In the genomic region with DNA sequence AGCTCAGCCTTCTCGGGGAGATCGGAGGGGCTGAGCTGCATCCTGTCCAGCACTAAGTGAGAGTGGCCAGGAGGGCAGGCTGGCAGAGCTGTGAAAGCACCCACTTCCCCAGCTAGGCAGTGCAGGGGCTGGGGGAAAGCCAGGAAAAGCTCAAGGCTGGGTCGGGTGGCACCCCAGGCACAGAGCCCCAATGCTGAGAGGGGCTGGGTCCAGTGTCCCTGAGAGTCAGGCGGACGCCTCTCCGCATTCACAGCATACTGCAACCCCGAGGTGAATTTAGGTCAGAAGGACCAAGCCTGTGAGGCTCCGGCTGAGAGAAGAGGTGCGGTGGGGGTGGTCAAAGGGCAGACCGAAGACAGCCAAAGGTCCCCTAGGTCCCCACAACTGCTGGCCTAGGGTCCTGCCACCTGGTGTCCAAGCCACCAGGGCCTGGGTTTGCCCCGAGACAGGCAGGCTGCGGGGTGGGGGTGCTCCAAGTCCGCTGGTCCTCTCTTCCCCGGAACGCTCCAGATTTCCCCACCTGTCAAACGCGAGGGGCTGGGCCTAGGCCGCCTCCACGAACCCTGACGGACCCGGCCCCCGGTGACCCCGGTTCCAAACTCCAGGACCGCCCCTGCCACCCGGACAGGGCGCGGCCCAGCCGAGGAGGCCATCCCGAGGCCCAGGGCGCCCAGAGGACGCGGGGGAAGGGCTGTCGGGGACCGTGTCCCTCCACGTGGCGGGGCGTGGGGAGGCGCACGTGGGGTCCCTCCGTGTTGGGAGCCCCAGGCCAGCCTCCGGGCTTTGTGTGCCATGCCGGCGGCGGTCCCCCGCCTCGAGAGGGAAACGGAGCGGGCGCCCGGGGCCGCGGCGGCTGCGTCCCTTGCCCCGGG, we compare ENCODE assay signal across 8 cellular contexts. TPM values are rescaled to one million over a fixed set of nuclear protein-coding genes. Genes with fewer than 3 reads are reported as not detected.
DNase-seq lines count a peak whose midpoint lies in the region; ATAC-seq and TF ChIP-seq lines count a peak whose summit lies in the region.

No MANE protein-coding gene starts in this region.

- H3K9me3 ChIP-seq in CD4-positive, alpha-beta T cell (ENCODE audit: control insufficient read depth, low read length) = no peaks in the 10 kb centered on the region
- H3K9me3 ChIP-seq in endocrine pancreas (ENCODE audit: control insufficient read depth, low read length) (no peaks in the 10 kb centered on the region), muscle layer of duodenum (ENCODE audit: control insufficient read depth in 1 of 2, low read length in 2 of 2) (no peaks in the 10 kb centered on the region), upper lobe of left lung (no peaks in the 10 kb centered on the region)

- H3K9me3 Mint-ChIP-seq in CD4-positive, alpha-beta T cell = no peaks in the 10 kb centered on the region

- no peak overlapping the region for H3K27ac ChIP-seq in CD4-positive, alpha-beta T cell (ENCODE audit: low read depth, low read length)
- H3K27ac ChIP-seq in VCaP = peak overlapping the region; percentile 98
- H3K27ac ChIP-seq in muscle layer of duodenum (ENCODE audit: low read length) = peak overlapping the region; percentile 16
- H3K27ac ChIP-seq in upper lobe of left lung = peak overlapping the region; percentile 87 to 97 (median 90)

- H3K4me1 ChIP-seq in endocrine pancreas (ENCODE audit: control insufficient read depth, insufficient read depth, low read length) (no peaks in the 10 kb centered on the region), muscle layer of duodenum (ENCODE audit: control insufficient read depth in 1 of 2, insufficient read depth in 2 of 2, low read length in 2 of 2) (peaks cover 11 to 23% of the 10 kb centered on the region in 2 donors), upper lobe of left lung (peaks cover 27 to 47% (median 29%) of the 10 kb centered on the region in 4 donors)

- peak overlapping the region; percentile 74 for H3K27ac Mint-ChIP-seq in CD4-positive, alpha-beta T cell

- WGBS in upper lobe of left lung, 2 donors = 1 to 10% methylated on average over 2 to 11 of the region's 55 CpGs

- POLR2A ChIA-PET in CD4-positive, alpha-beta T cell (lab: Charles Lee) = interaction anchor here (0.6 to 2.3 kb wide), 8 partner anchors 56 to 505 kb away, joined by 3 to 11 read pairs (median 6); a partner anchor contains a TSS

- peak overlapping the region; percentile 11 for H3K4me3 ChIP-seq in endocrine pancreas (ENCODE audit: control insufficient read depth, insufficient read depth, low read length)
- H3K4me3 ChIP-seq in muscle layer of duodenum (ENCODE audit: low read depth in 1 of 2, low read length in 2 of 2) = peak overlapping the region; percentile 83 to 96
- peak overlapping the region; percentile 87 to 100 (median 94) for H3K4me3 ChIP-seq in upper lobe of left lung

- peak in 6 of 10 experiments; percentile 3 to 17 (median 8) for DNase-seq in CD4-positive, alpha-beta T cell
- DNase-seq in upper lobe of left lung = no peak
- no peak for DNase-seq in NCI-H1048 (lab: John Stamatoyannopoulos, UW)

- H3K36me3 ChIP-seq in endocrine pancreas (ENCODE audit: control insufficient read depth, insufficient read depth, low read length) (no peaks in the 10 kb centered on the region), muscle layer of duodenum (ENCODE audit: control insufficient read depth in 1 of 2, insufficient read depth in 2 of 2, low read length in 2 of 2) (peaks cover 4 to 6% of the 10 kb centered on the region in 2 donors), upper lobe of left lung (peaks cover 0 to 9% (median 0%) of the 10 kb centered on the region in 4 donors)

- no peak for TF ChIP-seq POLR2A in upper lobe of left lung (IDR thresholded peaks at IDR 0.05)

- H3K36me3 Mint-ChIP-seq in CD4-positive, alpha-beta T cell (ENCODE audit: low read depth) = peaks cover 4% of the 10 kb centered on the region

- intact Hi-C loops in CD4-positive, alpha-beta T cell (cut with DNase I, micrococcal nuclease) = loop anchor here (1.0 to 2.0 kb wide), 3 partner anchors 56 to 87 kb away; a partner anchor contains a TSS

- no peaks in the 10 kb centered on the region for H3K27me3 Mint-ChIP-seq in CD4-positive, alpha-beta T cell

- H3K4me3 Mint-ChIP-seq in CD4-positive, alpha-beta T cell = peak overlapping the region; percentile 92

- TF ChIP-seq EP300 in upper lobe of left lung (IDR thresholded peaks at IDR 0.05) = no peak

- peaks cover 19% of the 10 kb centered on the region for H3K4me1 Mint-ChIP-seq in CD4-positive, alpha-beta T cell (ENCODE audit: low read depth)

- no peaks in the 10 kb centered on the region for H3K27me3 ChIP-seq in CD4-positive, alpha-beta T cell (ENCODE audit: control insufficient read depth, insufficient read depth, low read length)
- no peaks in the 10 kb centered on the region for H3K27me3 ChIP-seq in endocrine pancreas (ENCODE audit: control insufficient read depth, insufficient read depth, low read length)
- no peaks in the 10 kb centered on the region for H3K27me3 ChIP-seq in muscle layer of duodenum (ENCODE audit: low read depth, low read length)
- H3K27me3 ChIP-seq in upper lobe of left lung = no peaks in the 10 kb centered on the region

- no peak for TF ChIP-seq CTCF in CD4-positive, alpha-beta T cell (IDR thresholded peaks at IDR 0.05)
- TF ChIP-seq CTCF in VCaP (conservative IDR thresholded peaks at IDR 0.05) = no peak
- peak in 1 of 6 experiments; percentile 10 for TF ChIP-seq CTCF in upper lobe of left lung (IDR thresholded peaks at IDR 0.05)

- peak; percentile 22 for ATAC-seq in CD4-positive, alpha-beta T cell (ENCODE audit: poor library complexity)
- peak; percentile 26 for ATAC-seq in GM19372 (IDR thresholded peaks at IDR 0.05; ENCODE audit: low read depth, unreplicated experiment)
- peak; percentile 23 for ATAC-seq in HG03457 (IDR thresholded peaks at IDR 0.05; ENCODE audit: unreplicated experiment)
- ATAC-seq in upper lobe of left lung (ENCODE audit: low FRiP score in 2 of 2) = peak; percentile 44 to 65

- H3K9ac ChIP-seq in endocrine pancreas (ENCODE audit: control insufficient read depth, insufficient read depth, low read length) = peak overlapping the region; percentile 84

- CTCF ChIA-PET in CD4-positive, alpha-beta T cell (lab: Charles Lee) = no interaction called here

RNA-seq across cellular contexts. Expression of a gene that starts 0.5 kb away (rescaled TPM):
- 1 to 10 TPM; 6.7 to 6.8 TPM for total RNA-seq in CD4-positive, alpha-beta T cell
- 10 to 100 TPM; 27.7 to 63.9 (median 41.7) TPM for total RNA-seq in upper lobe of left lung

RNA-seq across cellular contexts. Expression of a gene that starts 56.2 kb away (rescaled TPM):
- total RNA-seq in CD4-positive, alpha-beta T cell = 10 to 100 TPM; 88.2 to 96.2 TPM
- 100 to 1,000 TPM in 2 of 6 donors, 10 to 100 TPM in 4; 68.1 to 172 (median 87.3) TPM for total RNA-seq in upper lobe of left lung

Comparison
In these comparisons a context has a peak if more than half of its experiments do, and no peak if none do; other contexts are left out.
1. DNase-seq: peak in CD4-positive, alpha-beta T cell (6 of 10); none in upper lobe of left lung (0 of 2) and NCI-H1048 (single experiment).
2. H3K4me3 ChIP-seq: peak in every context shown above with its lines; median percentile 94 in upper lobe of left lung; 90 in muscle layer of duodenum; 11 in endocrine pancreas.
3. Peak in every context shown above with its lines, with median percentiles within 50 percentile points of each other: ATAC-seq.